Comparison of ENCODE assay signal across 22 cellular contexts in genomic region chr22:37664249-37665101, GRCh38. TPM values are rescaled to one million over a fixed set of nuclear protein-coding genes. Genes with fewer than 3 reads are reported as not detected.
DNase-seq lines count a peak whose midpoint lies in the region; ATAC-seq and TF ChIP-seq lines count a peak whose summit lies in the region.
"Had no signal": no experiment of that assay in that cellular context is flagged by ENCODE, and none has a peak within 500 bp of the region (broad histone marks: within the 10 kb centered on the region; RNA-seq: fewer than 3 reads in every experiment).

No MANE protein-coding gene starts in this region.

- ATAC-seq in GM18505 (IDR thresholded peaks at IDR 0.05; ENCODE audit: unreplicated experiment): no peak
- no peak for ATAC-seq in GM19463 (IDR thresholded peaks at IDR 0.05; ENCODE audit: unreplicated experiment)
- ATAC-seq: naive thymus-derived CD8-positive, alpha-beta T cell had no signal

- H3K36me3 Mint-ChIP-seq in endodermal cell (ENCODE audit: low read depth): peaks cover 20% of the 10 kb centered on the region
- H3K36me3 Mint-ChIP-seq in osteocyte (ENCODE audit: unreplicated experiment): peaks cover 4% of the 10 kb centered on the region

- H3K9me3 Mint-ChIP-seq in endodermal cell (no peaks in the 10 kb centered on the region), osteocyte (ENCODE audit: unreplicated experiment) (no peaks in the 10 kb centered on the region)
- H3K9me3 Mint-ChIP-seq: CD14-positive monocyte; naive thymus-derived CD8-positive, alpha-beta T cell; type B pancreatic cell had no signal

- H3K27me3 Mint-ChIP-seq in endodermal cell (ENCODE audit: insufficient read depth) (no peaks in the 10 kb centered on the region), osteocyte (ENCODE audit: unreplicated experiment) (no peaks in the 10 kb centered on the region)
- H3K27me3 Mint-ChIP-seq: naive thymus-derived CD8-positive, alpha-beta T cell; type B pancreatic cell had no signal

- H3K4me1 Mint-ChIP-seq in endodermal cell (peaks cover 20% of the 10 kb centered on the region), osteocyte (ENCODE audit: unreplicated experiment) (peaks cover 35% of the 10 kb centered on the region)

- no peaks in the 10 kb centered on the region for H3K9me3 ChIP-seq in endodermal cell (ENCODE audit: control insufficient read depth, low read length)
- no peaks in the 10 kb centered on the region for H3K9me3 ChIP-seq in stomach smooth muscle (ENCODE audit: control insufficient read depth in 2 of 2, low read length in 2 of 2)
- H3K9me3 ChIP-seq: esophagus squamous epithelium, SJCRH30 had no signal

- H3K9ac ChIP-seq in endodermal cell (ENCODE audit: extremely low read depth, low read length, poor library complexity, severe bottlenecking): no peak overlapping the region
- no peak overlapping the region for H3K9ac ChIP-seq in stomach smooth muscle (ENCODE audit: low read length in 2 of 2)

- peak overlapping the region; percentile 60 for H3K27ac ChIP-seq in endodermal cell (ENCODE audit: low read depth, low read length)
- H3K27ac ChIP-seq in stomach smooth muscle (ENCODE audit: low read length): peak overlapping the region; percentile 41
- H3K27ac ChIP-seq: SJCRH30 had no signal

- H3K27ac Mint-ChIP-seq in endodermal cell (no peak overlapping the region), osteocyte (ENCODE audit: unreplicated experiment) (no peak overlapping the region)
- H3K27ac Mint-ChIP-seq: naive thymus-derived CD8-positive, alpha-beta T cell; type B pancreatic cell had no signal

- peaks cover 5% of the 10 kb centered on the region for H3K4me1 ChIP-seq in endodermal cell (ENCODE audit: control insufficient read depth, insufficient read depth, low read length)
- H3K4me1 ChIP-seq in stomach smooth muscle (ENCODE audit: control insufficient read depth, insufficient read depth, low read length): peaks cover 42% of the 10 kb centered on the region

- H3K36me3 ChIP-seq in endodermal cell (ENCODE audit: control insufficient read depth, insufficient read depth, low read length) (peaks cover 18% of the 10 kb centered on the region), stomach smooth muscle (ENCODE audit: control insufficient read depth in 2 of 2, insufficient read depth in 2 of 2, low read length in 2 of 2) (peaks cover 11 to 16% of the 10 kb centered on the region in 2 donors)

- TF ChIP-seq CTCF in endodermal cell (conservative IDR thresholded peaks at IDR 0.05) (no peak), osteocyte (IDR thresholded peaks at IDR 0.05) (no peak)

- TF ChIP-seq POLR2A in GM18505 (IDR thresholded peaks at IDR 0.05; ENCODE audit: borderline replicate concordance, extremely low read depth, insufficient read depth, insufficient read length): no peak

- H3K4me3 ChIP-seq in endodermal cell (ENCODE audit: low read length) (no peak overlapping the region), stomach smooth muscle (ENCODE audit: low read length in 2 of 2) (no peak overlapping the region)
- H3K4me3 ChIP-seq: esophagus squamous epithelium, SJCRH30 had no signal

- 88 to 89% methylated on average over 16 of the region's 16 CpGs for WGBS in endodermal cell (ENCODE audit: insufficient coverage in 1 of 2, insufficient read length in 1 of 2), 2 experiments

- DNase-seq in RPMI7951 (ENCODE audit: low read depth) (peak; percentile 62), endodermal cell (no peak), middle frontal gyrus (ENCODE audit: extremely low spot score, low spot score) (peak; percentile 70), osteocyte (ENCODE audit: extremely low spot score, unreplicated experiment) (no peak)
- no peak for DNase-seq in stimulated activated naive CD4-positive, alpha-beta T cell (lab: John Stamatoyannopoulos, UW)
- DNase-seq: activated CD4-positive, alpha-beta T cell treated with anti-CD3 and anti-CD28 coated beads for 1 hour; activated gamma-delta T cell; dermis blood vessel endothelial cell; DMS153; esophagus squamous epithelium; H7; MM.1S; naive thymus-derived CD8-positive, alpha-beta T cell; NCI-H187; retina; stimulated activated CD4-positive, alpha-beta T cell treated with anti-CD3 and anti-CD28 coated beads, Interleukin-2, amount 100 ng/mL, for 24 hours had no signal

- H3K4me3 Mint-ChIP-seq in endodermal cell: no peak overlapping the region
- no peak overlapping the region for H3K4me3 Mint-ChIP-seq in osteocyte (ENCODE audit: unreplicated experiment)
- H3K4me3 Mint-ChIP-seq: CD14-positive monocyte; naive thymus-derived CD8-positive, alpha-beta T cell; type B pancreatic cell had no signal

- H3K27me3 ChIP-seq in endodermal cell (ENCODE audit: control insufficient read depth, insufficient read depth, low read length, poor library complexity, severe bottlenecking) (no peaks in the 10 kb centered on the region), stomach smooth muscle (ENCODE audit: control insufficient read depth in 1 of 2, insufficient read depth in 2 of 2, low read length in 2 of 2) (no peaks in the 10 kb centered on the region)
- H3K27me3 ChIP-seq: esophagus squamous epithelium, SJCRH30 had no signal

RNA-seq across cellular contexts. Expression of gene PDXP, which starts 6.0 kb away (rescaled TPM):
- 14.5 and 16.6 TPM in 2 replicates for total RNA-seq in RPMI7951 (2014; rRNA removed; shearing (Covaris generic))
- total RNA-seq in endodermal cell (10 to 100 TPM; 23.5 to 29.3 TPM), osteocyte (16.5 and 16.6 TPM in 2 replicates)
- 40.4 TPM for polyA plus RNA-seq in endodermal cell (2013, experiment 1 of 2)
- 40.7 TPM for polyA plus RNA-seq in endodermal cell (2013, experiment 2 of 2)

RNA-seq across cellular contexts. Expression of gene LGALS1, which starts 11.0 kb away (rescaled TPM):
- 7,179 and 7,611 TPM in 2 replicates for total RNA-seq in RPMI7951 (2014; rRNA removed; shearing (Covaris generic))
- total RNA-seq in endodermal cell: 10 to 100 TPM; 10.4 to 16.0 TPM
- polyA plus RNA-seq in endodermal cell (2013, experiment 1 of 2): 126 TPM
- 131 TPM for polyA plus RNA-seq in endodermal cell (2013, experiment 2 of 2)
- total RNA-seq in osteocyte: 1,199 and 1,246 TPM in 2 replicates

RNA-seq across cellular contexts. Expression of gene NOL12, which starts 21.7 kb away (rescaled TPM):
- 28.8 and 39.6 TPM in 2 replicates for total RNA-seq in RPMI7951 (2014; rRNA removed; shearing (Covaris generic))
- total RNA-seq in endodermal cell: 10 to 100 TPM; 21.9 to 26.8 TPM
- 28.1 TPM for polyA plus RNA-seq in endodermal cell (2013, experiment 1 of 2)
- polyA plus RNA-seq in endodermal cell (2013, experiment 2 of 2): 24.4 TPM
- 18.5 and 22.7 TPM in 2 replicates for total RNA-seq in osteocyte

RNA-seq across cellular contexts. Expression of gene SH3BP1, which starts 25.0 kb away (rescaled TPM):
- 11.3 and 19.9 TPM in 2 replicates for total RNA-seq in RPMI7951 (2014; rRNA removed; shearing (Covaris generic))
- total RNA-seq in endodermal cell (10 to 100 TPM; 37.7 to 38.6 TPM), osteocyte (6.9 and 8.3 TPM in 2 replicates)
- 15.7 TPM for polyA plus RNA-seq in endodermal cell (2013, experiment 1 of 2)
- polyA plus RNA-seq in endodermal cell (2013, experiment 2 of 2): 14.3 TPM

RNA-seq across cellular contexts. Expression of gene TRIOBP, which starts 32.4 kb away (rescaled TPM):
- total RNA-seq in RPMI7951 (2014; rRNA removed; shearing (Covaris generic)): 68.2 and 102 TPM in 2 replicates
- 10 to 100 TPM; 74.7 to 82.2 TPM for total RNA-seq in endodermal cell
- polyA plus RNA-seq in endodermal cell (2013, experiment 1 of 2): 48.8 TPM
- 50.9 TPM for polyA plus RNA-seq in endodermal cell (2013, experiment 2 of 2)
- 103 and 105 TPM in 2 replicates for total RNA-seq in osteocyte

Comparison
In these comparisons a context has a peak if more than half of its experiments do, and no peak if none do; other contexts are left out.
1. DNase-seq: peak in RPMI7951 (single experiment) and middle frontal gyrus (single experiment); none in endodermal cell (single experiment), osteocyte (single experiment) and stimulated activated naive CD4-positive, alpha-beta T cell (0 of 6).
2. RNA of gene LGALS1, which starts 11.0 kb away (total RNA-seq): 7,179 to 7,611 TPM in RPMI7951 and 1,199 to 1,246 TPM in osteocyte; 10.4 to 16.0 TPM in endodermal cell; every median in the first group is over 10 times any median in the second.